In the genomic region with DNA sequence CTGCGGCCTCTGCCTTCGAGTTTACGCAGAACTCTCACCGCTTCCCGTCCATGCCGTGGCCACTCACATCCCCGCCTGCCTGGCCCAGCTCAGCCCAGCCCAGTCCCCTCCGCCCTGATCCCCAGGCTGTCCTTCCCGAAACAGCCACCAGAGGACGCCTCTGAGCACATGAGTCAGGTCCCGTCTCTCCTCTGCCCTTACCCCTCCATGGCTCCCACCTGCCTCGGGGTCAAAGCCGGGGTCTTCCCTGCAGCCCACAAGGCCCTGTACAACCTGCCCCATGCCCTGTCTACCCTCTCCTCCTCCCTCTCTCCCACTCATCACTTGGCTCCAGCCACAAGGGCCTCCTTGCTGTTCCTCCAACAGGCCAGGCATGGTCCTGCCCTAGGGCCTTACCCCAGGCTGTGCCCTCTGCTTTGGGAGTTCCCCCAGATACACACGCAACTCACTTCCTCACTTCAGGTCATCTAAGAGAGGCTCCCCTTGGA, we compare ENCODE assay signal across 8 cellular contexts. TPM values are rescaled to one million over a fixed set of nuclear protein-coding genes. Genes with fewer than 3 reads are reported as not detected.
DNase-seq lines count a peak whose midpoint lies in the region; ATAC-seq, FAIRE-seq and TF ChIP-seq lines count a peak whose summit lies in the region.

No MANE protein-coding gene starts in this region.

- no peak for FAIRE-seq in GM12878 (lab: Jason Lieb, UNC)

- TF ChIP-seq POLR2A in GM12878 (IDR thresholded peaks at IDR 0.05; ENCODE audit: low read depth, low read length), result no peak

- DNase-seq in A172 (ENCODE audit: low spot score), result peak; percentile 52
- DNase-seq in GM20000 (ENCODE audit: low spot score), result no peak
- DNase-seq in T-helper 9 cell, result peak; percentile 64
- no peak for DNase-seq in GM12878 (ENCODE audit: low read depth, low spot score)
- DNase-seq in kidney glomerular epithelial cell (lab: John Stamatoyannopoulos, UW), result peak; percentile 8
- peak; percentile 21 to 36 (median 34) for DNase-seq in stimulated activated CD4-positive, alpha-beta T cell treated with anti-CD3 and anti-CD28 coated beads, TNF-alpha, amount 100 ng/mL, for 4 hours (ENCODE audit: low read depth in 3 of 3)
- DNase-seq in ureter (ENCODE audit: low spot score), result no peak

- no peak overlapping the region for H3K4me2 ChIP-seq in GM12878 (ENCODE audit: control insufficient read depth, insufficient read depth)

- no peaks in the 10 kb centered on the region for H3K79me2 ChIP-seq in GM12878 (ENCODE audit: control insufficient read depth, insufficient read depth, low read length)

- RAD21 ChIA-PET in GM12878 (lab: Charles Lee; ENCODE audit: unreplicated experiment), result interaction anchor here (2.5 kb wide), 1 partner anchor 69 kb away, joined by 16 read pairs; no protein-coding TSS in a partner anchor

- in situ Hi-C loops in GM12878 (cut with MboI), result no loop called here

- H4K20me1 ChIP-seq in GM12878 (ENCODE audit: control insufficient read depth, insufficient read depth), result no peaks in the 10 kb centered on the region

- SMC1A ChIA-PET in GM12878 (lab: Charles Lee; ENCODE audit: uncharacterized antibody, unreplicated experiment), result interaction anchor here (0.9 to 1.3 kb wide), 3 partner anchors 20 to 100 kb away, joined by 3 read pairs; no protein-coding TSS in a partner anchor

- BruUV-seq in GM12878 (replicated peaks; lab: Mats Ljungman, UMichigan), result no TSS peak

- H3K27ac ChIP-seq in GM12878 (ENCODE audit: control insufficient read depth, insufficient read depth), result no peak overlapping the region

- ATAC-seq in GM12878 (peak; percentile 84), HG02623 (IDR thresholded peaks at IDR 0.05; ENCODE audit: unreplicated experiment) (no peak)

- no peaks in the 10 kb centered on the region for H3K36me3 ChIP-seq in GM12878 (ENCODE audit: control insufficient read depth in 2 of 2, insufficient read depth in 2 of 2, low read length in 1 of 2)

- intact Hi-C loops in GM12878 (cut with micrococcal nuclease; ENCODE audit: unreplicated experiment), result no loop called here

- no peaks in the 10 kb centered on the region for H3K9me3 ChIP-seq in GM12878 (replicated peaks; ENCODE audit: control insufficient read depth, insufficient read depth, low read length)

- TF ChIP-seq RAD21 in GM12878 (IDR thresholded peaks at IDR 0.05; ENCODE audit: insufficient read depth, low read depth, low read length), result 0 out of 2 replicates have a peak, but pooled peaks have one; percentile 16

- no peak overlapping the region for H2AFZ ChIP-seq in GM12878 (ENCODE audit: control insufficient read depth, low read depth, low read length)

- CTCF ChIA-PET in GM12878 (lab: Yijun Ruan, JAX), result interaction anchor here (0.6 to 10.1 kb wide), 11 partner anchors 9 to 1237 kb away, joined by 3 to 94 read pairs (median 4); a partner anchor contains a TSS

- TF ChIP-seq EP300 in GM12878 (IDR thresholded peaks at IDR 0.05; ENCODE audit: borderline replicate concordance in 1 of 2, control insufficient read depth in 1 of 2, low read depth in 2 of 2, low read length in 2 of 2), result no peak

- no peak overlapping the region for H3K9ac ChIP-seq in GM12878 (ENCODE audit: control insufficient read depth, insufficient read depth, low read length)

- H3K27me3 ChIP-seq in GM12878 (replicated peaks in 1 of 2; ENCODE audit: control insufficient read depth in 2 of 2, insufficient read depth in 2 of 2, low read length in 1 of 2), result no peaks in the 10 kb centered on the region

- TF ChIP-seq CTCF in GM20000 (IDR thresholded peaks at IDR 0.05; ENCODE audit: extremely low read depth, missing control alignments) (peak; percentile 52), GM12878 (IDR thresholded peaks at IDR 0.05 in 2 of 3, conservative IDR thresholded peaks at IDR 0.05 in 1 of 3; ENCODE audit: control insufficient read depth in 2 of 3, extremely low read depth in 1 of 3, insufficient read depth in 1 of 3, low read depth in 3 of 3, low read length in 3 of 3) (peak; percentile 57 to 90 (median 70))

- POLR2A ChIA-PET in GM12878 (lab: Charles Lee), result interaction anchor here (0.5 kb wide), 1 partner anchor 106 kb away, joined by 5 read pairs; no protein-coding TSS in a partner anchor

- 48% methylated on average over 14 of the region's 14 CpGs for WGBS in GM12878 (ENCODE audit: insufficient coverage, insufficient replicate concordance, low lambda C conversion rate, missing lambda C conversion rate)

- no peaks in the 10 kb centered on the region for H3K4me1 ChIP-seq in GM12878 (ENCODE audit: control insufficient read depth, insufficient read depth, low read length)

- no peak overlapping the region for H3K4me3 ChIP-seq in GM12878

RNA-seq across cellular contexts. Expression of a gene that starts 8.1 kb away (rescaled TPM):
- total RNA-seq in A172 (2014; rRNA removed; shearing (Covaris generic)), result 29.2 and 34.1 TPM in 2 replicates
- not detected in 2 replicates for total RNA-seq in GM12878 (2013; cell fraction: nucleolus; rRNA removed)
- total RNA-seq in GM12878 (2014; rRNA removed) (not detected in 2 replicates), GM12878 (2014; rRNA removed; fragmentation: Illumina TruSeq; extraction: Trizol) (not detected in 2 replicates), GM12878 (2021) (0.08 and 0.13 TPM in 2 replicates), ureter (12.3 TPM)
- not detected for polyA plus RNA-seq in GM12878 (2011; ENCODE audit: low read depth)
- polyA plus RNA-seq in GM12878 (2011; rRNA removed) (not detected in 2 replicates), GM12878 (2014; fragmentation: Illumina TruSeq; extraction: Trizol) (not detected in 2 replicates), GM12878 (2014; fragmentation: Nextera tagmentation; extraction: Ambion mirVana) (not detected), GM12878 (2014; rRNA removed) (not detected in 2 replicates), GM12878 (2016; fragmentation: Nextera tagmentation; extraction: Ambion mirVana) (not detected)
- polyA plus RNA-seq in GM12878 (2011; cell fraction: cytosol; rRNA removed), result 0.03 and 0.10 TPM in 2 replicates
- polyA plus RNA-seq in GM12878 (2011; cell fraction: nucleus; rRNA removed), result 0.04 and 0.12 TPM in 2 replicates
- 0.06 TPM in 1 of 2 replicates, not detected in the other for polyA plus RNA-seq in GM12878 (2012)
- polyA minus RNA-seq in GM12878 (2011; rRNA and poly(A)+ RNA removed), result not detected in 2 replicates
- polyA minus RNA-seq in GM12878 (2011; cell fraction: cytosol; rRNA and poly(A)+ RNA removed), result not detected in 2 replicates
- polyA minus RNA-seq in GM12878 (2011; cell fraction: nucleus; rRNA and poly(A)+ RNA removed), result not detected in 2 replicates

RNA-seq across cellular contexts. Expression of a gene that starts 27.8 kb away (rescaled TPM):
- 0.09 and 0.10 TPM in 2 replicates for total RNA-seq in A172 (2014; rRNA removed; shearing (Covaris generic))
- total RNA-seq in GM12878 (2013; cell fraction: nucleolus; rRNA removed), result 0.69 and 1.4 TPM in 2 replicates
- 0.44 and 0.62 TPM in 2 replicates for total RNA-seq in GM12878 (2014; rRNA removed)
- 0.51 and 0.63 TPM in 2 replicates for total RNA-seq in GM12878 (2014; rRNA removed; fragmentation: Illumina TruSeq; extraction: Trizol)
- total RNA-seq in GM12878 (2021), result 1.1 and 1.2 TPM in 2 replicates
- 0.31 TPM for polyA plus RNA-seq in GM12878 (2011; ENCODE audit: low read depth)
- 2.5 and 4.7 TPM in 2 replicates for polyA plus RNA-seq in GM12878 (2011; rRNA removed)
- polyA plus RNA-seq in GM12878 (2011; cell fraction: cytosol; rRNA removed), result 6.4 and 7.8 TPM in 2 replicates
- 1.4 and 1.6 TPM in 2 replicates for polyA plus RNA-seq in GM12878 (2011; cell fraction: nucleus; rRNA removed)
- polyA plus RNA-seq in GM12878 (2012), result 0.89 and 0.93 TPM in 2 replicates
- polyA plus RNA-seq in GM12878 (2014; fragmentation: Illumina TruSeq; extraction: Trizol), result 0.13 and 0.53 TPM in 2 replicates
- under 1 TPM; 0.29 to 0.31 TPM for polyA plus RNA-seq in GM12878 (2014; fragmentation: Nextera tagmentation; extraction: Ambion mirVana)
- polyA plus RNA-seq in GM12878 (2014; rRNA removed), result 1.0 and 1.6 TPM in 2 replicates
- polyA plus RNA-seq in GM12878 (2016; fragmentation: Nextera tagmentation; extraction: Ambion mirVana), result under 1 TPM; 0.43 TPM
- polyA minus RNA-seq in GM12878 (2011; rRNA and poly(A)+ RNA removed), result 1.8 and 4.3 TPM in 2 replicates
- polyA minus RNA-seq in GM12878 (2011; cell fraction: cytosol; rRNA and poly(A)+ RNA removed), result 1.5 and 1.7 TPM in 2 replicates
- 0.85 and 1.1 TPM in 2 replicates for polyA minus RNA-seq in GM12878 (2011; cell fraction: nucleus; rRNA and poly(A)+ RNA removed)
- 19.4 TPM for total RNA-seq in ureter

RNA-seq across cellular contexts. Expression of a gene that starts 32.6 kb away (rescaled TPM):
- total RNA-seq in A172 (2014; rRNA removed; shearing (Covaris generic)), result not detected in 2 replicates
- 0.39 and 0.79 TPM in 2 replicates for total RNA-seq in GM12878 (2013; cell fraction: nucleolus; rRNA removed)
- total RNA-seq in GM12878 (2014; rRNA removed), result not detected in 2 replicates
- not detected in 2 replicates for total RNA-seq in GM12878 (2014; rRNA removed; fragmentation: Illumina TruSeq; extraction: Trizol)
- 0.11 and 0.15 TPM in 2 replicates for total RNA-seq in GM12878 (2021)
- not detected for polyA plus RNA-seq in GM12878 (2011; ENCODE audit: low read depth)
- polyA plus RNA-seq in GM12878 (2011; rRNA removed), result 0.20 and 0.33 TPM in 2 replicates
- 0.21 and 0.28 TPM in 2 replicates for polyA plus RNA-seq in GM12878 (2011; cell fraction: cytosol; rRNA removed)
- 0.58 and 0.69 TPM in 2 replicates for polyA plus RNA-seq in GM12878 (2011; cell fraction: nucleus; rRNA removed)
- polyA plus RNA-seq in GM12878 (2012), result 0.14 and 0.26 TPM in 2 replicates
- not detected in 2 replicates for polyA plus RNA-seq in GM12878 (2014; fragmentation: Illumina TruSeq; extraction: Trizol)
- polyA plus RNA-seq in GM12878 (2014; fragmentation: Nextera tagmentation; extraction: Ambion mirVana), result not detected
- polyA plus RNA-seq in GM12878 (2014; rRNA removed), result not detected in 2 replicates
- not detected for polyA plus RNA-seq in GM12878 (2016; fragmentation: Nextera tagmentation; extraction: Ambion mirVana)
- polyA minus RNA-seq in GM12878 (2011; rRNA and poly(A)+ RNA removed), result 0.36 TPM in 1 of 2 replicates, not detected in the other
- polyA minus RNA-seq in GM12878 (2011; cell fraction: cytosol; rRNA and poly(A)+ RNA removed), result not detected in 2 replicates
- 0.36 TPM in 1 of 2 replicates, not detected in the other for polyA minus RNA-seq in GM12878 (2011; cell fraction: nucleus; rRNA and poly(A)+ RNA removed)
- total RNA-seq in ureter, result 30.3 TPM

RNA-seq across cellular contexts. Expression of a gene that starts 49.3 kb away (rescaled TPM):
- 0.17 TPM in 2 replicates for total RNA-seq in A172 (2014; rRNA removed; shearing (Covaris generic))
- total RNA-seq in GM12878 (2013; cell fraction: nucleolus; rRNA removed), result 0.07 and 0.15 TPM in 2 replicates
- 0.05 and 0.06 TPM in 2 replicates for total RNA-seq in GM12878 (2014; rRNA removed)
- 0.04 and 0.05 TPM in 2 replicates for total RNA-seq in GM12878 (2014; rRNA removed; fragmentation: Illumina TruSeq; extraction: Trizol)
- total RNA-seq in GM12878 (2021), result 0.08 and 0.10 TPM in 2 replicates
- polyA plus RNA-seq in GM12878 (2011; ENCODE audit: low read depth), result 0.18 TPM
- 0.01 TPM in 2 replicates for polyA plus RNA-seq in GM12878 (2011; rRNA removed)
- 0.03 and 0.07 TPM in 2 replicates for polyA plus RNA-seq in GM12878 (2011; cell fraction: cytosol; rRNA removed)
- polyA plus RNA-seq in GM12878 (2011; cell fraction: nucleus; rRNA removed), result 0.19 and 0.25 TPM in 2 replicates
- polyA plus RNA-seq in GM12878 (2012), result 0.48 and 0.69 TPM in 2 replicates
- polyA plus RNA-seq in GM12878 (2014; fragmentation: Illumina TruSeq; extraction: Trizol), result 0.01 and 0.08 TPM in 2 replicates
- not detected for polyA plus RNA-seq in GM12878 (2014; fragmentation: Nextera tagmentation; extraction: Ambion mirVana)
- polyA plus RNA-seq in GM12878 (2014; rRNA removed), result 0.04 and 0.14 TPM in 2 replicates
- polyA plus RNA-seq in GM12878 (2016; fragmentation: Nextera tagmentation; extraction: Ambion mirVana), result under 1 TPM; 0.09 to 0.11 TPM
- polyA minus RNA-seq in GM12878 (2011; rRNA and poly(A)+ RNA removed), result not detected in 2 replicates
- not detected in 2 replicates for polyA minus RNA-seq in GM12878 (2011; cell fraction: cytosol; rRNA and poly(A)+ RNA removed)
- 0.10 TPM in 1 of 2 replicates, not detected in the other for polyA minus RNA-seq in GM12878 (2011; cell fraction: nucleus; rRNA and poly(A)+ RNA removed)
- 27.1 TPM for total RNA-seq in ureter

Comparison
In these comparisons a context has a peak if more than half of its experiments do, and no peak if none do; other contexts are left out.
1. DNase-seq: peak in A172 (single experiment), T-helper 9 cell (single experiment), kidney glomerular epithelial cell (single experiment) and stimulated activated CD4-positive, alpha-beta T cell treated with anti-CD3 and anti-CD28 coated beads, TNF-alpha, amount 100 ng/mL, for 4 hours (3 of 3); none in GM20000 (single experiment), GM12878 (single experiment) and ureter (single experiment).
2. RNA of a gene that starts 8.1 kb away (total RNA-seq): 29.2 to 34.1 TPM in A172 and 12.3 TPM in ureter (single experiment); 0.08 to 0.13 TPM in GM12878; every median in the first group is over 10 times any median in the second.
3. RNA of a gene that starts 32.6 kb away (total RNA-seq): 30.3 TPM in ureter (single experiment); 0.11 to 0.79 TPM in GM12878 and not detected in A172; every median in the first group is over 10 times any median in the second.